15 cellular contexts compared by ENCODE assay signal in the genomic region with DNA sequence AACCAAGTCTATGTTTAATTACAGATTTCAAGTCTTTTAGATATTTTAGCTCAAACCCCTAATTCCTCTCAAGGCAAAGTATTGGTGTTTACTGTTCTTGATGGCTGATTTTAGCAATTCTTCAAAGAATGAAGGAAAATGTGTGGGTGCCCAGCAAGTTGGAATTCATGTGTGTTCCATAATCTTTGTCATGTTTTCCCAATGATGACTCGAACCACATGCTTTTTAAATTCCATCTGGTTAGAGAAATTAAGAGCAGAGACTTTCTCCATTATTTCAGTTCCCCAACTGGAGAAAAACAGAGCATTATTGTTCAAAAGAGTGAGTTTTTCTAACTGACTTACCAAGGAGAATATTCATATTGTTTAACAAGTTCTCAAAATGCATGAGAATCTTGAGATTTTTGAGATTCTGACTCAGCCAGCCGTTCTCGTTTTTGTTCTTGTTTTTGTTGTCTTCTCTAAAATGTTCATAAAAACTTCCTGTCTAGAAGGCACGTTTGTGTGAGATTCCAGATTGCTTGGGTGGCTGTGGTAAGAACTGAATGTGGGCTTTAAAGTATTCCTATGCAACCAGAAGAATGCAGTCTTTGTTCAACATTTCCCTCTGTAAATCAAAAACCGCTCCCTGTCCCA.
A peak's percentile ranks its signal among the peaks of the same experiment; 100 is the strongest.
DNase-seq lines count a peak whose midpoint lies in the region; TF ChIP-seq lines count a peak whose summit lies in the region.
"Had no signal": no experiment of that assay in that cellular context is flagged by ENCODE, and none has a peak within 500 bp of the region (broad histone marks: within the 10 kb centered on the region; RNA-seq: fewer than 3 reads in every experiment).

No MANE protein-coding gene starts in this region.

- intact Hi-C loops in dorsolateral prefrontal cortex (cut with DNase I), result no loop called here

- TF ChIP-seq CTCF in retinal pigment epithelial cell (conservative IDR thresholded peaks at IDR 0.05; ENCODE audit: low read depth, low read length) (no peak), dorsolateral prefrontal cortex (IDR thresholded peaks at IDR 0.05 in 54 of 56, conservative IDR thresholded peaks at IDR 0.05 in 2 of 56; ENCODE audit: low read depth in 1 of 56, partially characterized antibody in 56 of 56) (no peak)

- no peaks in the 10 kb centered on the region for H3K9me3 ChIP-seq in SK-N-MC (ENCODE audit: low read depth, low read length)
- no peaks in the 10 kb centered on the region for H3K9me3 ChIP-seq in effector memory CD4-positive, alpha-beta T cell (ENCODE audit: control insufficient read depth, low read length)
- H3K9me3 ChIP-seq: right atrium auricular region had no signal

- peak overlapping the region; percentile 35 for H3K9ac ChIP-seq in SK-N-MC (ENCODE audit: insufficient read length)

- peak overlapping the region; percentile 32 for H3K4me3 ChIP-seq in SK-N-MC
- H3K4me3 ChIP-seq in retinal pigment epithelial cell (ENCODE audit: low read length), result no peak overlapping the region
- H3K4me3 ChIP-seq in dorsolateral prefrontal cortex, result no peak overlapping the region
- no peak overlapping the region for H3K4me3 ChIP-seq in effector memory CD4-positive, alpha-beta T cell (ENCODE audit: insufficient read depth, low read depth, low read length, poor library complexity, severe bottlenecking)
- H3K4me3 ChIP-seq: right atrium auricular region had no signal

- H3K4me1 ChIP-seq in effector memory CD4-positive, alpha-beta T cell (ENCODE audit: control insufficient read depth, insufficient read depth, low read length, poor library complexity, severe bottlenecking), result no peaks in the 10 kb centered on the region
- H3K4me1 ChIP-seq: right atrium auricular region had no signal

- DNase-seq in EL (peak; percentile 80), SK-N-MC (ENCODE audit: low read depth, low spot score) (no peak), fibroblast of peridontal ligament (ENCODE audit: extremely low read depth) (peak; percentile 81), retinal pigment epithelial cell (ENCODE audit: low read depth) (peak; percentile 21), NCI-H2227 (lab: John Stamatoyannopoulos, UW; ENCODE audit: unreplicated experiment) (no peak), NCI-H82 (lab: John Stamatoyannopoulos, UW) (no peak), dorsolateral prefrontal cortex (no peak)
- DNase-seq in effector memory CD4-positive, alpha-beta T cell, result no peak
- DNase-seq: activated gamma-delta T cell treated with Interleukin-2 at 50 U/mL for 16 hours; CD4-positive, CD25-positive, alpha-beta regulatory T cell; H7; MV-4-11; RPMI8226; stimulated activated naive CD8-positive, alpha-beta T cell treated with anti-CD3 and anti-CD28 coated beads, Interleukin-15, Interleukin-2, amounts not matched to agents 100 U/mL and 50 U/mL, for 24 hours had no signal

- no peaks in the 10 kb centered on the region for H3K36me3 ChIP-seq in SK-N-MC (ENCODE audit: insufficient read depth, low read length)
- no peaks in the 10 kb centered on the region for H3K36me3 ChIP-seq in effector memory CD4-positive, alpha-beta T cell (ENCODE audit: control insufficient read depth, insufficient read depth, low read length)
- H3K36me3 ChIP-seq: right atrium auricular region had no signal

- H3K27ac ChIP-seq in SK-N-MC (peak overlapping the region; percentile 89), dorsolateral prefrontal cortex (no peak overlapping the region)
- H3K27ac ChIP-seq in effector memory CD4-positive, alpha-beta T cell (ENCODE audit: insufficient read depth, low read length, poor library complexity, severe bottlenecking), result no peak overlapping the region
- H3K27ac ChIP-seq: right atrium auricular region had no signal

- peaks cover 0 to 6% (median 0%) of the 10 kb centered on the region in 45 donors for H3K27me3 ChIP-seq in dorsolateral prefrontal cortex
- H3K27me3 ChIP-seq in effector memory CD4-positive, alpha-beta T cell (replicated peaks; ENCODE audit: control insufficient read depth, insufficient read depth, low read length, poor library complexity, severe bottlenecking), result no peaks in the 10 kb centered on the region
- H3K27me3 ChIP-seq: right atrium auricular region had no signal

Comparison
In these comparisons a context has a peak if more than half of its experiments do, and no peak if none do; other contexts are left out.
1. DNase-seq: peak in EL (single experiment), fibroblast of peridontal ligament (single experiment) and retinal pigment epithelial cell (single experiment); none in SK-N-MC (single experiment), NCI-H2227 (single experiment), NCI-H82 (single experiment), dorsolateral prefrontal cortex (0 of 10) and effector memory CD4-positive, alpha-beta T cell (0 of 3).